Comparison of ENCODE assay signal across 8 cellular contexts in the genomic region with DNA sequence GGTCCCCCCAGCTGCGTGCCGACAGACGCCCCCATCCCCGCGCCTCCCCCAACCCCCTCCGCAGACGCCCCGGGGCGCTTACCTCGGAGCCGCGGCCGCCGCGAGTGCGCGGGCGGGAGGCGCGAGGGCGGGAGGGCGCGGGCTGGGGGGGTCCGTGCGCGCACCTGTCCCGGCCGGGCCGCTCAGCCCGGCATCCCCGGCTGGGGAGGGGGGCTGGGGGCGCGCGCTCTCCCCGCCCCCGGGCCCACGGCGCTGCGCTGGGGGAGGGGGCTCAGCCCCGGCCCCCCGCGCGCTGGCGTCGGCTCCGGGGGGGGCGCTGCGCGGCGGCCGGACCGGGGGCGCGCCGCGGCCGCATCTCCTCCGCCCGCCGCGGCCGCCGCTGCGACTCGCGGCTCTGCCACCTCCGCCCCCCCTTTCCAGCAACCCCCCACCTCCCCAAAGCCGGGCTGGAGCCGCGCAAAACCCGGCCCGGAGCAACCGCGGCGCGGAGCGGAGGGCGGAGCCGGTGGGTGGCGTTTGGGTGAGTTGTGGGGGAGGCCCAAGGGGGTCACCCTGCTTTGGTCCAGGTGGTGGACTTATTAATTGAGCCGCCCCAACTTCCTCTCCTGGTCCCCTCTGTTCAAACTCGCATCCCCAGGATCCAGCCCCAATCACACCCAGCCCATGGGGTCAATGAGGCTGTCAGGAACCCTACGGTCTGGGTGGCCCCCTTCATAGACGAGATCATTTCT. TPM values are rescaled to one million over a fixed set of nuclear protein-coding genes. Genes with fewer than 3 reads are reported as not detected.
A peak's percentile ranks its signal among the peaks of the same experiment; 100 is the strongest.
DNase-seq lines count a peak whose midpoint lies in the region; ATAC-seq, FAIRE-seq and TF ChIP-seq lines count a peak whose summit lies in the region.

No MANE protein-coding gene starts in this region.

- peaks cover 7% of the 10 kb centered on the region for H3K4me1 Mint-ChIP-seq in activated T-cell treated with anti-CD3 and anti-CD28 coated beads, Interleukin-2, amount 50 U/mL, for 4 hours (ENCODE audit: low read depth)

- in situ Hi-C loops in ACHN (cut with HindIII; ENCODE audit: low pct_ligation_motif_present, low pct_unique_long_range_greater_than_20kb, low sequenced_read_pairs): no loop called here

- no peak overlapping the region for H3K4me3 ChIP-seq in GM06990 (replicated peaks; ENCODE audit: low read depth, low read length)
- no peak overlapping the region for H3K4me3 ChIP-seq in kidney (ENCODE audit: low read length in 2 of 2)

- no peak overlapping the region for H3K27ac ChIP-seq in kidney (ENCODE audit: low read depth in 2 of 2, low read length in 2 of 2)

- peak; percentile 49 for DNase-seq in ACHN
- peak; percentile 62 for DNase-seq in GM06990 (ENCODE audit: extremely low read depth, insufficient read length)
- no peak for DNase-seq in activated T-cell treated with anti-CD3 and anti-CD28 coated beads, Interleukin-2, amount 50 U/mL, for 4 hours
- DNase-seq in kidney: peak; percentile 74
- DNase-seq in SW480 (ENCODE audit: low spot score): no peak
- no peak for DNase-seq in activated effector memory CD4-positive, alpha-beta T cell treated with Interleukin-2 at 50 U/mL for 16 hours

- no peaks in the 10 kb centered on the region for H3K36me3 Mint-ChIP-seq in activated T-cell treated with anti-CD3 and anti-CD28 coated beads, Interleukin-2, amount 50 U/mL, for 4 hours (ENCODE audit: insufficient read depth)

- H3K4me1 ChIP-seq in kidney (ENCODE audit: control insufficient read depth in 1 of 2, insufficient read depth in 1 of 2, low read depth in 1 of 2, low read length in 2 of 2): no peaks in the 10 kb centered on the region

- ATAC-seq in activated T-cell treated with anti-CD3 and anti-CD28 coated beads, Interleukin-2, amount 50 U/mL, for 4 hours: peak; percentile 29 to 44
- ATAC-seq in GM18519 (IDR thresholded peaks at IDR 0.05; ENCODE audit: low FRiP score, unreplicated experiment) (no peak), HG02610 (IDR thresholded peaks at IDR 0.05; ENCODE audit: unreplicated experiment) (no peak)

- intact Hi-C loops in kidney (cut with DNase I): no loop called here

- H3K9me3 ChIP-seq in kidney (ENCODE audit: control insufficient read depth in 1 of 2, low read length in 2 of 2): no peaks in the 10 kb centered on the region

- no peak for FAIRE-seq in kidney (lab: Jason Lieb, UNC)

- H3K27me3 ChIP-seq in GM06990 (replicated peaks; ENCODE audit: control insufficient read depth, insufficient read depth, low read length): peaks cover 1% of the 10 kb centered on the region

- no peaks in the 10 kb centered on the region for H3K36me3 ChIP-seq in GM06990 (ENCODE audit: control insufficient read depth, insufficient read depth, low read length)
- no peaks in the 10 kb centered on the region for H3K36me3 ChIP-seq in kidney (ENCODE audit: control insufficient read depth in 1 of 2, insufficient read depth in 2 of 2, low read length in 2 of 2)

- peak overlapping the region; percentile 14 for H3K4me3 Mint-ChIP-seq in activated T-cell treated with anti-CD3 and anti-CD28 coated beads, Interleukin-2, amount 50 U/mL, for 4 hours

- H3K9me3 Mint-ChIP-seq in activated T-cell treated with anti-CD3 and anti-CD28 coated beads, Interleukin-2, amount 50 U/mL, for 4 hours: no peaks in the 10 kb centered on the region

- no peak for TF ChIP-seq CTCF in GM06990 (IDR thresholded peaks at IDR 0.05; ENCODE audit: insufficient read depth, low read length, poor library complexity, severe bottlenecking)
- no peak for TF ChIP-seq CTCF in kidney (IDR thresholded peaks at IDR 0.05; ENCODE audit: borderline replicate concordance, extremely low read depth, insufficient read depth)

- H3K9ac ChIP-seq in kidney (ENCODE audit: low read length in 2 of 2): no peak overlapping the region

- H3K27me3 Mint-ChIP-seq in activated T-cell treated with anti-CD3 and anti-CD28 coated beads, Interleukin-2, amount 50 U/mL, for 4 hours (ENCODE audit: low read depth): peaks cover 65% of the 10 kb centered on the region

RNA-seq across cellular contexts. Expression of a gene that starts 22.1 kb away (rescaled TPM):
- total RNA-seq in activated T-cell treated with anti-CD3 and anti-CD28 coated beads, Interleukin-2, amount 50 U/mL, for 4 hours: under 1 TPM; 0.08 to 0.18 (median 0.14) TPM
- 17.7 TPM for total RNA-seq in kidney
- 2.6 TPM for polyA plus RNA-seq in kidney (ENCODE audit: insufficient read depth, low read depth, low replicate concordance)

RNA-seq across cellular contexts. Expression of a gene that starts 41.7 kb away (rescaled TPM):
- total RNA-seq in activated T-cell treated with anti-CD3 and anti-CD28 coated beads, Interleukin-2, amount 50 U/mL, for 4 hours: under 1 TPM; 0.08 to 0.24 (median 0.15) TPM
- total RNA-seq in kidney: 26.4 TPM
- polyA plus RNA-seq in kidney (ENCODE audit: insufficient read depth, low read depth, low replicate concordance): 2.2 TPM

RNA-seq across cellular contexts. Expression of a gene that starts 46.5 kb away (rescaled TPM):
- total RNA-seq in activated T-cell treated with anti-CD3 and anti-CD28 coated beads, Interleukin-2, amount 50 U/mL, for 4 hours: under 1 TPM in 1 of 3 donors, not detected in 2; 0.10 TPM
- total RNA-seq in kidney: 30.7 TPM
- 21.2 TPM for polyA plus RNA-seq in kidney (ENCODE audit: insufficient read depth, low read depth, low replicate concordance)

RNA-seq across cellular contexts. Expression of a gene that starts 57.8 kb away (rescaled TPM):
- total RNA-seq in activated T-cell treated with anti-CD3 and anti-CD28 coated beads, Interleukin-2, amount 50 U/mL, for 4 hours: 1 to 10 TPM; 3.2 to 4.0 (median 3.9) TPM
- total RNA-seq in kidney: 11.5 TPM
- polyA plus RNA-seq in kidney (ENCODE audit: insufficient read depth, low read depth, low replicate concordance): 16.0 TPM

Comparison
In these comparisons a context has a peak if more than half of its experiments do, and no peak if none do; other contexts are left out.
1. DNase-seq: peak in ACHN (single experiment), GM06990 (single experiment) and kidney (single experiment); none in activated T-cell treated with anti-CD3 and anti-CD28 coated beads, Interleukin-2, amount 50 U/mL, for 4 hours (single experiment), SW480 (single experiment) and activated effector memory CD4-positive, alpha-beta T cell treated with Interleukin-2 at 50 U/mL for 16 hours (single experiment).
2. ATAC-seq: peak in activated T-cell treated with anti-CD3 and anti-CD28 coated beads, Interleukin-2, amount 50 U/mL, for 4 hours (2 of 2); none in GM18519 (single experiment) and HG02610 (single experiment).
3. RNA of a gene that starts 22.1 kb away (total RNA-seq): 17.7 TPM in kidney (single experiment); 0.08 to 0.18 TPM in activated T-cell treated with anti-CD3 and anti-CD28 coated beads, Interleukin-2, amount 50 U/mL, for 4 hours; every median in the first group is over 10 times any median in the second.
4. RNA of a gene that starts 41.7 kb away (total RNA-seq): 26.4 TPM in kidney (single experiment); 0.08 to 0.24 TPM in activated T-cell treated with anti-CD3 and anti-CD28 coated beads, Interleukin-2, amount 50 U/mL, for 4 hours; every median in the first group is over 10 times any median in the second.
5. RNA of a gene that starts 46.5 kb away (total RNA-seq): 30.7 TPM in kidney (single experiment); 0.10 TPM in activated T-cell treated with anti-CD3 and anti-CD28 coated beads, Interleukin-2, amount 50 U/mL, for 4 hours; every median in the first group is over 10 times any median in the second.